Comparison of ENCODE assay signal across 18 cellular contexts in genomic region chr4:108037884-108038283, GRCh38. TPM values are rescaled to one million over a fixed set of nuclear protein-coding genes. Genes with fewer than 3 reads are reported as not detected.
DNase-seq lines count a peak whose midpoint lies in the region; ATAC-seq and TF ChIP-seq lines count a peak whose summit lies in the region.
"Had no signal": no experiment of that assay in that cellular context is flagged by ENCODE, and none has a peak within 500 bp of the region (broad histone marks: within the 10 kb centered on the region; RNA-seq: fewer than 3 reads in every experiment).

No MANE protein-coding gene starts in this region.

- H3K27ac Mint-ChIP-seq in activated naive CD4-positive, alpha-beta T cell treated with anti-CD3 and anti-CD28 coated beads for 36 hours = peak overlapping the region; percentile 98
- peak overlapping the region; percentile 91 to 97 for H3K27ac Mint-ChIP-seq in activated naive CD4-positive, alpha-beta T cell treated with anti-CD3 and anti-CD28 coated beads, Interleukin-2, amount 50 U/mL, for 72 hours
- H3K27ac Mint-ChIP-seq: B cell, H9 had no signal

- no peak overlapping the region for H3K4me3 Mint-ChIP-seq in activated naive CD4-positive, alpha-beta T cell treated with anti-CD3 and anti-CD28 coated beads for 36 hours
- H3K4me3 Mint-ChIP-seq: B cell, H9 had no signal

- H2AFZ ChIP-seq in KMS-11 (ENCODE audit: low read depth) = no peak overlapping the region

- H3K4me1 ChIP-seq in KMS-11 (ENCODE audit: low read depth, poor library complexity, severe bottlenecking) (peaks cover 68% of the 10 kb centered on the region), colonic mucosa (no peaks in the 10 kb centered on the region)
- H3K4me1 ChIP-seq: Peyer's patch had no signal

- peaks cover 18% of the 10 kb centered on the region for H3K36me3 Mint-ChIP-seq in activated naive CD4-positive, alpha-beta T cell treated with anti-CD3 and anti-CD28 coated beads for 36 hours (ENCODE audit: low read depth)
- peaks cover 6 to 37% of the 10 kb centered on the region in 2 donors for H3K36me3 Mint-ChIP-seq in activated naive CD4-positive, alpha-beta T cell treated with anti-CD3 and anti-CD28 coated beads, Interleukin-2, amount 50 U/mL, for 72 hours

- H3K27ac ChIP-seq in KMS-11 = no peak overlapping the region
- no peak overlapping the region for H3K27ac ChIP-seq in colonic mucosa
- H3K27ac ChIP-seq: Peyer's patch had no signal

- H3K4me3 ChIP-seq in KMS-11 (IDR thresholded peaks at IDR 0.05; ENCODE audit: insufficient read depth, low read depth, low read length) (no peak overlapping the region), colonic mucosa (no peak overlapping the region)
- H3K4me3 ChIP-seq: Peyer's patch had no signal

- no peaks in the 10 kb centered on the region for H3K27me3 ChIP-seq in KMS-11 (ENCODE audit: insufficient read depth, low read depth)
- no peaks in the 10 kb centered on the region for H3K27me3 ChIP-seq in colonic mucosa
- H3K27me3 ChIP-seq: Peyer's patch had no signal

- intact Hi-C loops in activated naive CD4-positive, alpha-beta T cell treated with anti-CD3 and anti-CD28 coated beads for 36 hours (cut with micrococcal nuclease) = loop anchor here (1.0 kb wide), 1 partner anchor 34 kb away; no protein-coding TSS in a partner anchor
- intact Hi-C loops in colonic mucosa (cut with DNase I) = no loop called here

- H3K27me3 Mint-ChIP-seq in activated naive CD4-positive, alpha-beta T cell treated with anti-CD3 and anti-CD28 coated beads for 36 hours (ENCODE audit: low read depth) = no peaks in the 10 kb centered on the region
- H3K27me3 Mint-ChIP-seq: B cell had no signal

- no peaks in the 10 kb centered on the region for H3K9me3 ChIP-seq in colonic mucosa
- H3K9me3 ChIP-seq: Peyer's patch had no signal

- H3K36me3 ChIP-seq in KMS-11 (ENCODE audit: insufficient read depth) (0 out of 2 replicates have a peak, but pooled peaks cover 4% of the 10 kb centered on the region), colonic mucosa (no peaks in the 10 kb centered on the region)

- peaks cover 58% of the 10 kb centered on the region for H3K4me1 Mint-ChIP-seq in activated naive CD4-positive, alpha-beta T cell treated with anti-CD3 and anti-CD28 coated beads for 36 hours (ENCODE audit: low read depth)
- H3K4me1 Mint-ChIP-seq: H9 had no signal

- no peak for TF ChIP-seq CTCF in KMS-11 (conservative IDR thresholded peaks at IDR 0.05; ENCODE audit: low read depth, low read length)
- no peak for TF ChIP-seq CTCF in colonic mucosa (IDR thresholded peaks at IDR 0.05)

- H3K79me2 ChIP-seq in KMS-11 (ENCODE audit: insufficient read depth, low read depth) = no peaks in the 10 kb centered on the region

- H3K4me2 ChIP-seq in KMS-11 = peak overlapping the region; percentile 94; the same call in 1 of the 2 replicates

- H3K9ac ChIP-seq in KMS-11 = no peak overlapping the region
- no peak overlapping the region for H3K9ac ChIP-seq in colonic mucosa (ENCODE audit: low read depth in 2 of 2, low read length in 2 of 2)

- ATAC-seq in activated naive CD4-positive, alpha-beta T cell treated with anti-CD3 and anti-CD28 coated beads, Interleukin-2, amount 50 U/mL, for 72 hours = peak; percentile 70 to 71
- ATAC-seq in stimulated activated naive CD8-positive, alpha-beta T cell treated with anti-CD3 and anti-CD28 coated beads, Interleukin-15, Interleukin-2, amounts not matched to agents 100 U/mL and 50 U/mL, for 24 hours = peak; percentile 62
- no peak for ATAC-seq in GM18868 (IDR thresholded peaks at IDR 0.05; ENCODE audit: unreplicated experiment)

- CTCF ChIA-PET in activated naive CD4-positive, alpha-beta T cell treated with anti-CD3 and anti-CD28 coated beads for 36 hours (lab: Charles Lee) = interaction anchor here (1.1 to 1.6 kb wide), 2 partner anchors 15 to 71 kb away, joined by 3 read pairs; no protein-coding TSS in a partner anchor

- no peak for DNase-seq in activated naive CD4-positive, alpha-beta T cell treated with anti-CD3 and anti-CD28 coated beads for 36 hours
- DNase-seq in activated naive CD4-positive, alpha-beta T cell (lab: John Stamatoyannopoulos, UW) = no peak
- no peak for DNase-seq in activated naive CD4-positive, alpha-beta T cell treated with anti-CD3 and anti-CD28 coated beads, Interleukin-2, amount 50 U/mL, for 72 hours (ENCODE audit: low spot score in 2 of 2)
- DNase-seq in stimulated activated naive CD8-positive, alpha-beta T cell treated with anti-CD3 and anti-CD28 coated beads, Interleukin-15, Interleukin-2, amounts not matched to agents 100 U/mL and 50 U/mL, for 24 hours = no peak
- no peak for DNase-seq in NCI-H82 treated with DMSO at 0.1 percent for 48 hours (lab: John Stamatoyannopoulos, UW; ENCODE audit: unreplicated experiment)
- DNase-seq in colonic mucosa = no peak
- DNase-seq: H9, Karpas-422, MM.1S, NCI-H1105 treated with DMSO at 0.1 percent for 48 hours, NCI-H187, NCI-H446, NCI-H748 treated with DMSO at 0.1 percent for 48 hours, Peyer's patch, SHP77 had no signal

- no peaks in the 10 kb centered on the region for H3K9me3 Mint-ChIP-seq in activated naive CD4-positive, alpha-beta T cell treated with anti-CD3 and anti-CD28 coated beads for 36 hours
- H3K9me3 Mint-ChIP-seq in activated naive CD4-positive, alpha-beta T cell treated with anti-CD3 and anti-CD28 coated beads, Interleukin-2, amount 50 U/mL, for 72 hours = peaks cover 0 to 4% of the 10 kb centered on the region in 2 donors
- H3K9me3 Mint-ChIP-seq: H9 had no signal

- no peaks in the 10 kb centered on the region for H4K20me1 ChIP-seq in KMS-11 (ENCODE audit: insufficient read depth)

RNA-seq across cellular contexts. Expression of gene HADH, which starts 48.2 kb away (rescaled TPM):
- 10 to 100 TPM; 56.1 to 57.6 TPM for total RNA-seq in activated naive CD4-positive, alpha-beta T cell treated with anti-CD3 and anti-CD28 coated beads for 36 hours
- total RNA-seq in activated naive CD4-positive, alpha-beta T cell treated with anti-CD3 and anti-CD28 coated beads, Interleukin-2, amount 50 U/mL, for 72 hours = 10 to 100 TPM; 44.0 to 48.1 TPM
- total RNA-seq in colonic mucosa = 100 to 1,000 TPM; 121 to 213 TPM
